32 cellular contexts compared by ENCODE assay signal in genomic region chr3:9066141-9066540, GRCh38.
"Had no signal": no experiment of that assay in that cellular context is flagged by ENCODE, and none has a peak within 500 bp of the region (broad histone marks: within the 10 kb centered on the region; RNA-seq: fewer than 3 reads in every experiment).

No MANE protein-coding gene starts in this region.

- H3K27ac ChIP-seq: colonic mucosa, epithelial cell of prostate, heart right ventricle, left lung, ovary, psoas muscle, sigmoid colon, skin epidermis, spleen, suprapubic skin, transverse colon, upper lobe of right lung, uterus had no signal

- H3K4me1 Mint-ChIP-seq: mesothelial cell of epicardium; naive thymus-derived CD8-positive, alpha-beta T cell; stimulated activated naive CD8-positive, alpha-beta T cell treated with anti-CD3 and anti-CD28 coated beads, Interleukin-15, amount 100 ng/mL, for 72 hours had no signal

- H3K27ac Mint-ChIP-seq: dendritic cell treated with granulocyte-macrophage colony-stimulating factor and Interleukin-4, amounts not matched to agents 40 ng/mL and 50 ng/mL, for 4 days; endodermal cell; mesothelial cell of epicardium; naive thymus-derived CD8-positive, alpha-beta T cell; stimulated activated naive CD8-positive, alpha-beta T cell treated with anti-CD3 and anti-CD28 coated beads, Interleukin-15, amount 100 ng/mL, for 72 hours had no signal

- H3K27me3 Mint-ChIP-seq: dendritic cell treated with granulocyte-macrophage colony-stimulating factor and Interleukin-4, amounts not matched to agents 40 ng/mL and 50 ng/mL, for 4 days; stimulated activated naive CD8-positive, alpha-beta T cell treated with anti-CD3 and anti-CD28 coated beads, Interleukin-15, amount 100 ng/mL, for 72 hours had no signal

- H3K4me3 ChIP-seq: colonic mucosa, heart right ventricle, left lung, mucosa of descending colon, ovary, psoas muscle, sigmoid colon, skin epidermis, spleen, suprapubic skin, transverse colon, upper lobe of right lung, uterus had no signal

- H3K36me3 ChIP-seq: colonic mucosa, left lung, ovary, sigmoid colon, spleen, suprapubic skin, transverse colon, upper lobe of right lung, uterus had no signal

- H3K27me3 ChIP-seq: colonic mucosa, heart right ventricle, left lung, ovary, sigmoid colon, suprapubic skin, transverse colon, upper lobe of right lung, uterus had no signal

- H3K4me1 ChIP-seq: colonic mucosa, left lung, psoas muscle, sigmoid colon, spleen, suprapubic skin, transverse colon, uterus had no signal

- H3K9me3 Mint-ChIP-seq: dendritic cell treated with granulocyte-macrophage colony-stimulating factor and Interleukin-4, amounts not matched to agents 40 ng/mL and 50 ng/mL, for 4 days had no signal

- H3K4me3 Mint-ChIP-seq: dendritic cell treated with granulocyte-macrophage colony-stimulating factor and Interleukin-4, amounts not matched to agents 40 ng/mL and 50 ng/mL, for 4 days; endodermal cell; mesothelial cell of epicardium; naive thymus-derived CD8-positive, alpha-beta T cell; stimulated activated naive CD8-positive, alpha-beta T cell treated with anti-CD3 and anti-CD28 coated beads, Interleukin-15, amount 100 ng/mL, for 72 hours had no signal

- H3K9me3 ChIP-seq: colonic mucosa, left lung, mucosa of descending colon, ovary, psoas muscle, sigmoid colon, suprapubic skin, transverse colon, uterus had no signal

- DNase-seq: colonic mucosa; effector CD8-positive, alpha-beta T cell; endodermal cell; foreskin melanocyte; glutamatergic neuron; heart right ventricle; hippocampal formation; left cardiac atrium; left lung; mesenchymal stem cell; mucosa of descending colon; naive thymus-derived CD8-positive, alpha-beta T cell; occipital lobe; ovary; posterior cingulate gyrus; psoas muscle; right cardiac atrium; spleen; stimulated activated CD4-positive, alpha-beta T cell treated with anti-CD3 and anti-CD28 coated beads, Interleukin-4, amount 100 ng/mL, for 1 hour; stimulated activated CD8-positive, alpha-beta memory T cell treated with anti-CD3 and anti-CD28 coated beads, Interleukin-4, amount 100 ng/mL, for 48 hours; stimulated activated naive CD4-positive, alpha-beta T cell; stimulated activated naive CD8-positive, alpha-beta T cell treated with anti-CD3 and anti-CD28 coated beads, Interleukin-15, amount 100 ng/mL, for 72 hours; transverse colon; upper lobe of right lung; uterus had no signal

- FAIRE-seq: islet of Langerhans had no signal
